ENCODE assay signal across 20 cellular contexts in genomic region chr11:17802491-17802890, GRCh38.
DNase-seq lines count a peak whose midpoint lies in the region; ATAC-seq and TF ChIP-seq lines count a peak whose summit lies in the region.
"Had no signal": no experiment of that assay in that cellular context is flagged by ENCODE, and none has a peak within 500 bp of the region (broad histone marks: within the 10 kb centered on the region; RNA-seq: fewer than 3 reads in every experiment).

No MANE protein-coding gene starts in this region.

- H3K27ac ChIP-seq in neural progenitor cell (no peak overlapping the region), testis (no peak overlapping the region)

- H3K9me3 ChIP-seq in neural progenitor cell (ENCODE audit: low read depth) (peaks cover 5% of the 10 kb centered on the region), testis (no peaks in the 10 kb centered on the region)

- H3K9me3 Mint-ChIP-seq in brain = no peaks in the 10 kb centered on the region
- H3K9me3 Mint-ChIP-seq in neural progenitor cell = no peaks in the 10 kb centered on the region
- H3K9me3 Mint-ChIP-seq: CD4-positive, CD25-positive, alpha-beta regulatory T cell; T-helper 1 cell treated with Interleukin-12 subunit alpha and Interleukin-12 subunit beta and Interleukin-4 antibody, amounts not matched to agents 30 μg/mL and 1 μg/mL, for 36 hours had no signal

- H3K4me1 Mint-ChIP-seq in brain (peaks cover 52% of the 10 kb centered on the region), neural progenitor cell (peaks cover 52% of the 10 kb centered on the region)

- H3K4me3 Mint-ChIP-seq in brain = no peak overlapping the region
- H3K4me3 Mint-ChIP-seq in neural progenitor cell = no peak overlapping the region
- H3K4me3 Mint-ChIP-seq: CD4-positive, CD25-positive, alpha-beta regulatory T cell; T-helper 1 cell treated with Interleukin-12 subunit alpha and Interleukin-12 subunit beta and Interleukin-4 antibody, amounts not matched to agents 30 μg/mL and 1 μg/mL, for 36 hours had no signal

- TF ChIP-seq CTCF in brain (conservative IDR thresholded peaks at IDR 0.05) (no peak), neural progenitor cell (IDR thresholded peaks at IDR 0.05) (no peak), testis (IDR thresholded peaks at IDR 0.05) (no peak)

- H3K27ac Mint-ChIP-seq in brain (peak overlapping the region in 3 of 5 experiments; percentile 32 to 55 (median 46)), neural progenitor cell (peak overlapping the region; percentile 50)
- H3K27ac Mint-ChIP-seq: CD4-positive, CD25-positive, alpha-beta regulatory T cell; T-helper 1 cell treated with Interleukin-12 subunit alpha and Interleukin-12 subunit beta and Interleukin-4 antibody, amounts not matched to agents 30 μg/mL and 1 μg/mL, for 36 hours had no signal

- 96 to 98% methylated on average over 4 of the region's 4 CpGs for WGBS in testis, 2 donors

- no peak for TF ChIP-seq POLR2A in testis (IDR thresholded peaks at IDR 0.05)

- H2AFZ ChIP-seq in neural progenitor cell (replicated peaks) = no peak overlapping the region

- intact Hi-C loops in testis (cut with DNase I; ENCODE audit: low total_unique reads) = no loop called here

- ATAC-seq in GM19463 (IDR thresholded peaks at IDR 0.05; ENCODE audit: unreplicated experiment) = no peak
- ATAC-seq: Right ventricle myocardium inferior had no signal

- no peak overlapping the region for H3K4me3 ChIP-seq in neural progenitor cell
- H3K4me3 ChIP-seq in testis = no peak overlapping the region

- peak; percentile 77 for DNase-seq in DMS 273 (lab: John Stamatoyannopoulos, UW; ENCODE audit: unreplicated experiment)
- DNase-seq in NCI-H524 (lab: John Stamatoyannopoulos, UW) = peak; percentile 39 to 86
- no peak for DNase-seq in neural progenitor cell (ENCODE audit: low spot score)
- DNase-seq in NCI-H510A treated with DMSO at 0.1 percent for 48 hours (lab: John Stamatoyannopoulos, UW) = no peak
- DNase-seq in testis = no peak
- DNase-seq: CD4-positive, CD25-positive, alpha-beta regulatory T cell; COR-L47; GOT3; HCEC 1CT; KBM-7; MM.1S; NCI-H1048; NCI-H1436 treated with DMSO at 0.1 percent for 48 hours; NCI-H2029; NCI-H226; NCI-H526 treated with DMSO at 0.1 percent for 48 hours had no signal

- H3K4me2 ChIP-seq in neural progenitor cell = no peak overlapping the region

- H3K27me3 Mint-ChIP-seq in brain (peaks cover 10% of the 10 kb centered on the region), neural progenitor cell (ENCODE audit: insufficient read depth, low read depth) (no peaks in the 10 kb centered on the region)
- H3K27me3 Mint-ChIP-seq: CD4-positive, CD25-positive, alpha-beta regulatory T cell had no signal

- H3K36me3 Mint-ChIP-seq in brain (peaks cover 10% of the 10 kb centered on the region), neural progenitor cell (peaks cover 2% of the 10 kb centered on the region)

- H4K20me1 ChIP-seq in neural progenitor cell (ENCODE audit: low read depth) = no peaks in the 10 kb centered on the region

- H3K79me2 ChIP-seq in neural progenitor cell (ENCODE audit: low read depth) = no peaks in the 10 kb centered on the region

- H3K4me1 ChIP-seq in neural progenitor cell = peaks cover 27% of the 10 kb centered on the region
- H3K4me1 ChIP-seq in testis = no peaks in the 10 kb centered on the region

- H3K27me3 ChIP-seq in neural progenitor cell (no peaks in the 10 kb centered on the region), testis (no peaks in the 10 kb centered on the region)

- no peaks in the 10 kb centered on the region for H3K36me3 ChIP-seq in neural progenitor cell
- H3K36me3 ChIP-seq in testis (ENCODE audit: low read depth, missing control alignments) = no peaks in the 10 kb centered on the region

- no peak overlapping the region for H3K9ac ChIP-seq in neural progenitor cell

- no peaks in the 10 kb centered on the region for H3F3A ChIP-seq in neural progenitor cell (ENCODE audit: low read depth)

Comparison
In these comparisons a context has a peak if more than half of its experiments do, and no peak if none do; other contexts are left out.
1. DNase-seq: peak in DMS 273 (single experiment) and NCI-H524 (2 of 2); none in neural progenitor cell (single experiment), NCI-H510A treated with DMSO at 0.1 percent for 48 hours (single experiment) and testis (single experiment).